8 cellular contexts compared by ENCODE assay signal in the genomic region with DNA sequence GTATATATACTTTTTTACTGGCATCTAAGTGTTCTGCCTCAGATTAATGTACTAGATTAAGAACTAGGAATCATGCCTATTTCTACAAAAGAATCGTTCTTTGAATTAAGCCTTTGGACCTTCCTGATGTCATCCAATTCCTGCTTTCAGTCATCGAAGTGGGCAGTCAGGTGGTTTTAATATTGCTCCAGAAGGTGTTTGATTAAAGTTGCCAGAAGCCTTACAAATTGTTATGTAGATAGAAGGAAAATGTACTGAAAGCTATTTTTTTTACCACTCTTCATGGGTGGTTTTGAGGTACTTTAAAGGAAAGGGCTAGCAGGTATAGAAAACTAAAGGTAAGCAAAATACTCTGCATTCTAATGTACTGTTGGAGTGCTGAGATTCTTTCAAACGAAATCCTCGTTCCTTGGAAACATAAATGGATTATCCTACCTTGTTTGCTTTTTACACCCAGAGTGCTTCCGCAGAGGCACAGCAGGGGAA. TPM values are rescaled to one million over a fixed set of nuclear protein-coding genes. Genes with fewer than 3 reads are reported as not detected.
A peak's percentile ranks its signal among the peaks of the same experiment; 100 is the strongest.
DNase-seq lines count a peak whose midpoint lies in the region; ATAC-seq and TF ChIP-seq lines count a peak whose summit lies in the region.

No MANE protein-coding gene starts in this region.

- no peak overlapping the region for H2BK120ac ChIP-seq in H9 (ENCODE audit: low read depth, low read length, poor library complexity, severe bottlenecking)

- no peaks in the 10 kb centered on the region for H3K9me3 ChIP-seq in A673 (ENCODE audit: low read depth, low read length, poor library complexity, severe bottlenecking)
- H3K9me3 ChIP-seq in H9 (ENCODE audit: control insufficient read depth, low read depth, low read length) = no peaks in the 10 kb centered on the region
- no peaks in the 10 kb centered on the region for H3K9me3 ChIP-seq in thyroid gland

- H3K27me3 ChIP-seq in A673 (replicated peaks; ENCODE audit: insufficient read depth, low read depth, low read length, poor library complexity) (no peaks in the 10 kb centered on the region), H9 (ENCODE audit: insufficient read depth, low read length) (no peaks in the 10 kb centered on the region), thyroid gland (no peaks in the 10 kb centered on the region)

- ATAC-seq in GM19455 (IDR thresholded peaks at IDR 0.05; ENCODE audit: unreplicated experiment) = no peak

- H3K36me3 Mint-ChIP-seq in H9 (ENCODE audit: insufficient read depth in 1 of 3, low read depth in 3 of 3) = peaks cover 0 to 8% (median 5%) of the 10 kb centered on the region in 3 experiments; a peak in 4 of 7 replicates

- H2AFZ ChIP-seq in H9 (ENCODE audit: low read length) = no peak overlapping the region

- H3K18ac ChIP-seq in H9 (ENCODE audit: insufficient read length, low read depth, low read length) = no peak overlapping the region

- no peak for TF ChIP-seq POLR2A in thyroid gland (IDR thresholded peaks at IDR 0.05)

- H2BK15ac ChIP-seq in H9 (ENCODE audit: low read depth, low read length) = no peak overlapping the region

- H3K14ac ChIP-seq in H9 (ENCODE audit: insufficient read depth, low read length) = peak overlapping the region; percentile 96; the same call in 1 of the 2 replicates

- H3K4me2 ChIP-seq in H9 (ENCODE audit: insufficient read depth, insufficient read length, low read length) = peak overlapping the region; percentile 76

- no peak overlapping the region for H3K23ac ChIP-seq in H9 (ENCODE audit: insufficient read length, low read depth, low read length)

- H3K9me3 Mint-ChIP-seq in H9 = no peaks in the 10 kb centered on the region

- H3K4me1 ChIP-seq in A673 (ENCODE audit: insufficient read depth, low read length, poor library complexity, severe bottlenecking) = peaks cover 16% of the 10 kb centered on the region
- H3K4me1 ChIP-seq in H9 (ENCODE audit: insufficient read depth, low read length) = peaks cover 3% of the 10 kb centered on the region; the same call in 1 of the 2 replicates
- H3K4me1 ChIP-seq in thyroid gland = peaks cover 11 to 17% of the 10 kb centered on the region in 2 donors

- TF ChIP-seq CTCF in A673 (conservative IDR thresholded peaks at IDR 0.05; ENCODE audit: low read depth, low read length) (no peak), H9 (conservative IDR thresholded peaks at IDR 0.05) (no peak), thyroid gland (IDR thresholded peaks at IDR 0.05) (no peak)

- peak overlapping the region; percentile 82 for H3K4me3 ChIP-seq in A673 (ENCODE audit: low read depth, low read length, poor library complexity, severe bottlenecking)
- H3K4me3 ChIP-seq in thyroid gland (replicated peaks in 1 of 3) = peak overlapping the region in 2 of 3 donors; percentile 60 to 81

- no peak overlapping the region for H2BK20ac ChIP-seq in H9 (ENCODE audit: low read depth, low read length, poor library complexity, severe bottlenecking)

- no peak overlapping the region for H2BK12ac ChIP-seq in H9 (ENCODE audit: insufficient read length, low read depth, low read length)

- no peak overlapping the region for H2AK5ac ChIP-seq in H9 (ENCODE audit: insufficient read length, low read length)

- H4K91ac ChIP-seq in H9 (ENCODE audit: insufficient read length, low read depth, low read length) = no peak overlapping the region

- no peak overlapping the region for H2BK5ac ChIP-seq in H9 (ENCODE audit: insufficient read length, low read length)

- H3K79me2 ChIP-seq in H9 (ENCODE audit: insufficient read depth, low read length) = no peaks in the 10 kb centered on the region

- peaks cover 18% of the 10 kb centered on the region for H3K27me3 Mint-ChIP-seq in H9 (ENCODE audit: low read depth)

- no peak overlapping the region for H4K8ac ChIP-seq in H9 (replicated peaks; ENCODE audit: insufficient read length, low read depth, low read length)

- POLR2A ChIA-PET in A673 (lab: Charles Lee; ENCODE audit: low non-redundant PET) = interaction anchor here (0.6 kb wide), 1 partner anchor 138 kb away, joined by 3 read pairs; no protein-coding TSS in a partner anchor

- H3K4me1 Mint-ChIP-seq in H9 = peaks cover 36 to 37% of the 10 kb centered on the region in 2 experiments

- TSS peak; percentile 87 for BruUV-seq in A673 (replicated peaks; lab: Mats Ljungman, UMichigan)

- CTCF ChIA-PET in A673 (lab: Charles Lee) = interaction anchor here (1.3 kb wide), 1 partner anchor 46 kb away, joined by 4 read pairs; no protein-coding TSS in a partner anchor

- H3K4me3 Mint-ChIP-seq in H9 = peak overlapping the region; percentile 79 to 93

- no CpG with 5 or more reads among the region's 5 CpGs for WGBS in H9 (ENCODE audit: extremely low coverage, insufficient read length, low lambda C conversion rate)
- WGBS in adipose tissue, 3 donors = 4 to 11% (median 10%) methylated on average over 5 of the region's 5 CpGs
- WGBS in thyroid gland, 2 donors = 31 to 39% methylated on average over 5 of the region's 5 CpGs

- H3K27ac Mint-ChIP-seq in H9 = peak overlapping the region; percentile 95 to 100 (median 96)

- H3K27ac ChIP-seq in A673 (ENCODE audit: low read depth, low read length, poor library complexity, severe bottlenecking) (peak overlapping the region; percentile 98), H9 (ENCODE audit: insufficient read length, low read depth, low read length) (peak overlapping the region; percentile 53), adipose tissue (ENCODE audit: low read depth, low read length) (peak overlapping the region; percentile 100), thyroid gland (peak overlapping the region; percentile 93 to 95 (median 95))

- H3K56ac ChIP-seq in H9 (ENCODE audit: insufficient read length, low read depth, low read length) = no peak overlapping the region

- H3K9ac ChIP-seq in H9 (ENCODE audit: extremely low read depth, insufficient read length, low read length) = peak overlapping the region; percentile 74

- H3K4ac ChIP-seq in H9 (ENCODE audit: low read depth, low read length) = no peak overlapping the region

- H3T11ph ChIP-seq in H9 (ENCODE audit: low read length) = no peak overlapping the region

- intact Hi-C loops in A673 (cut with micrococcal nuclease; ENCODE audit: unreplicated experiment) (no loop called here), thyroid gland (cut with DNase I) (loop anchor here (10.0 kb wide), 1 partner anchor 69 kb away; a partner anchor contains a TSS)

- H3K36me3 ChIP-seq in A673 (ENCODE audit: insufficient read depth, low read length, poor library complexity, severe bottlenecking) = peaks cover 2% of the 10 kb centered on the region
- H3K36me3 ChIP-seq in thyroid gland = no peaks in the 10 kb centered on the region

- DNase-seq in A673 (ENCODE audit: low spot score) = no peak
- no peak for DNase-seq in H9
- DNase-seq in kidney glomerular epithelial cell (lab: John Stamatoyannopoulos, UW) = peak; percentile 53
- DNase-seq in thyroid gland = no peak
- no peak for DNase-seq in ureter (ENCODE audit: low spot score)
- no peak for DNase-seq in stimulated activated CD4-positive, alpha-beta T cell treated with anti-CD3 and anti-CD28 coated beads, Interleukin-4, amount 100 ng/mL, for 24 hours

- H4K5ac ChIP-seq in H9 (ENCODE audit: insufficient read length, low read depth, low read length) = no peak overlapping the region

- peaks cover 5% of the 10 kb centered on the region for H3K23me2 ChIP-seq in H9 (ENCODE audit: insufficient read length, low read depth, low read length, poor library complexity, severe bottlenecking)

- H3K79me1 ChIP-seq in H9 (ENCODE audit: insufficient read depth, low read depth, low read length, poor library complexity, severe bottlenecking) = no peaks in the 10 kb centered on the region

- H4K20me1 ChIP-seq in H9 (ENCODE audit: control insufficient read depth, insufficient read depth, insufficient read length) = no peaks in the 10 kb centered on the region

RNA-seq across cellular contexts. Expression of a gene that starts 0.7 kb away (rescaled TPM):
- total RNA-seq in A673 (2021) (10.0 and 13.2 TPM in 2 replicates), H9 (2021) (2.4 and 2.8 TPM in 2 replicates), thyroid gland (10 to 100 TPM; 14.9 to 24.1 (median 17.1) TPM), ureter (16.5 TPM)
- polyA plus RNA-seq in adipose tissue = 10 to 100 TPM in 2 of 3 donors, 1 to 10 TPM in 1; 8.2 to 12.7 (median 12.1) TPM
